ENCODE assay signal across 14 cellular contexts in the genomic region with DNA sequence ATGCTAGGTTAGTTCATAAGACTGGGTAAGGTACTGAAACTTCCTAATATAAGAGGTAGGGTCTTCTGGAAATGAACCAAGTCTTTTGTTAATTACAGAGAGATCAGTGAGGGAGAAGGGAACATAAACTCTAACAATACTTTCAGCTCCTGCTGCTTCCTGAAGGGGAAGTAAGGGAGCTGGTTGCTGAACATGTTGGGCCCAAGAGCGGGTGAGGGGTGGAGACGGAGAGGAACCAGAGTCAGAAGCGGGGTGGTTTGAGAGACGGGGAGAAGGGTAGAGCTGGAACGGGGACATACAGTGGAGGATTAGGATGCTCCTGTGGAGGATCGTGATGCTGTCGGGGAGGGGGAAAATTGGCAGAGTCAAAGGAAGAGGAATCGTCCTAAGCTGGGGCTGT.
"Had no signal": no experiment of that assay in that cellular context is flagged by ENCODE, and none has a peak within 500 bp of the region (broad histone marks: within the 10 kb centered on the region; RNA-seq: fewer than 3 reads in every experiment).

No MANE protein-coding gene starts in this region.

- H3K27ac Mint-ChIP-seq: activated T-cell treated with anti-CD3 and anti-CD28 coated beads, Interleukin-2, amount 50 U/mL, for 72 hours; natural killer cell; T-helper 2 cell treated with Interferon-gamma antibody and Interleukin-4, amounts not matched to agents 5 μg/mL and 100 μg/mL, for 36 hours had no signal

- H3K9me3 Mint-ChIP-seq: activated T-cell treated with anti-CD3 and anti-CD28 coated beads, Interleukin-2, amount 50 U/mL, for 72 hours; immature natural killer cell; natural killer cell; T-helper 2 cell treated with Interferon-gamma antibody and Interleukin-4, amounts not matched to agents 5 μg/mL and 100 μg/mL, for 36 hours had no signal

- H3K36me3 ChIP-seq: sigmoid colon had no signal

- H3K27ac ChIP-seq: foreskin keratinocyte, psoas muscle, sigmoid colon had no signal

- ATAC-seq: activated T-cell treated with anti-CD3 and anti-CD28 coated beads, Interleukin-2, amount 50 U/mL, for 72 hours; foreskin keratinocyte; left cardiac atrium; natural killer cell; psoas muscle had no signal

- DNase-seq: activated CD4-positive, alpha-beta T cell treated with anti-CD3 and anti-CD28 coated beads, Interleukin-2, amount 50 U/mL, for 48 hours; activated CD4-positive, CD25-positive, alpha-beta regulatory T cell treated with anti-CD3 and anti-CD28 coated beads, Interleukin-2, amount 50 U/mL, for 72 hours; activated naive CD4-positive, alpha-beta T cell; activated T-cell treated with anti-CD3 and anti-CD28 coated beads, Interleukin-2, amount 50 U/mL, for 72 hours; foreskin keratinocyte; immature natural killer cell; left cardiac atrium; natural killer cell; psoas muscle; sigmoid colon; stimulated activated CD4-positive, alpha-beta T cell treated with anti-CD3 and anti-CD28 coated beads, Interleukin-2, amount 100 ng/mL, for 24 hours; stimulated activated naive CD4-positive, alpha-beta T cell; trophoblast cell had no signal

- H3K4me3 Mint-ChIP-seq: activated T-cell treated with anti-CD3 and anti-CD28 coated beads, Interleukin-2, amount 50 U/mL, for 72 hours; immature natural killer cell; natural killer cell; T-helper 2 cell treated with Interferon-gamma antibody and Interleukin-4, amounts not matched to agents 5 μg/mL and 100 μg/mL, for 36 hours had no signal

- H3K4me1 ChIP-seq: foreskin keratinocyte, sigmoid colon had no signal

- H3K4me3 ChIP-seq: psoas muscle, sigmoid colon had no signal

- H3K36me3 Mint-ChIP-seq: immature natural killer cell, natural killer cell had no signal

- H3K9me3 ChIP-seq: psoas muscle, sigmoid colon had no signal
